13 cellular contexts compared by ENCODE assay signal in genomic region chr5:178674334-178674733, GRCh38. TPM values are rescaled to one million over a fixed set of nuclear protein-coding genes. Genes with fewer than 3 reads are reported as not detected.
DNase-seq lines count a peak whose midpoint lies in the region; ATAC-seq and TF ChIP-seq lines count a peak whose summit lies in the region.
"Had no signal": no experiment of that assay in that cellular context is flagged by ENCODE, and none has a peak within 500 bp of the region (broad histone marks: within the 10 kb centered on the region; RNA-seq: fewer than 3 reads in every experiment).

No MANE protein-coding gene starts in this region.

- intact Hi-C loops in adrenal gland (cut with DNase I) = no loop called here

- no peaks in the 10 kb centered on the region for H3K4me1 ChIP-seq in adipocyte (ENCODE audit: control insufficient read depth, insufficient read depth, low read length)
- H3K4me1 ChIP-seq in adrenal gland (replicated peaks in 1 of 2) = no peaks in the 10 kb centered on the region

- no peak for TF ChIP-seq CTCF in fibroblast of the aortic adventitia (IDR thresholded peaks at IDR 0.05; ENCODE audit: insufficient read depth, low read length)
- no peak for TF ChIP-seq CTCF in adrenal gland (IDR thresholded peaks at IDR 0.05)

- H3K36me3 ChIP-seq in adipocyte (ENCODE audit: control insufficient read depth, insufficient read depth, low read length, severe bottlenecking) (no peaks in the 10 kb centered on the region), adrenal gland (replicated peaks in 1 of 2) (no peaks in the 10 kb centered on the region)

- H3K9me3 ChIP-seq in adipocyte (ENCODE audit: control insufficient read depth, low read length) (peaks cover 34% of the 10 kb centered on the region), adrenal gland (replicated peaks in 1 of 3) (no peaks in the 10 kb centered on the region)

- H3K27ac ChIP-seq in adrenal gland = no peak overlapping the region

- H3K27me3 ChIP-seq in adipocyte (replicated peaks; ENCODE audit: control insufficient read depth, insufficient read depth, low read length) = peaks cover 5% of the 10 kb centered on the region
- H3K27me3 ChIP-seq in adrenal gland = no peaks in the 10 kb centered on the region

- H3K4me3 ChIP-seq in adipocyte (ENCODE audit: low read length) = no peak overlapping the region
- H3K4me3 ChIP-seq in fibroblast of the aortic adventitia (ENCODE audit: low read depth, low read length) = no peak overlapping the region
- no peak overlapping the region for H3K4me3 ChIP-seq in adrenal gland

- peak; percentile 45 for DNase-seq in EL
- DNase-seq in adipocyte (ENCODE audit: low read depth) = peak; percentile 44
- DNase-seq in fibroblast of the aortic adventitia (ENCODE audit: low read depth) = peak; percentile 4
- no peak for DNase-seq in hepatic stellate cell (ENCODE audit: low spot score)
- no peak for DNase-seq in adrenal gland
- no peak for DNase-seq in SIG-M5 (lab: John Stamatoyannopoulos, UW)
- DNase-seq: C1 segment of cervical spinal cord, H9, NCI-H1694 treated with DMSO at 0.1 percent for 48 hours, NCI-H226, NCI-H526, SHP77 had no signal

- H3K9ac ChIP-seq in adipocyte (ENCODE audit: low read length) = no peak overlapping the region

- no peak for TF ChIP-seq POLR2A in adrenal gland (IDR thresholded peaks at IDR 0.05)

- no peak for ATAC-seq in HG03108 (IDR thresholded peaks at IDR 0.05; ENCODE audit: unreplicated experiment)

RNA-seq across cellular contexts. Expression of gene CLK4, which starts 47.5 kb away (rescaled TPM):
- 30.8 and 36.0 TPM in 2 replicates for total RNA-seq in fibroblast of the aortic adventitia (ENCODE audit: low replicate concordance)
- total RNA-seq in adrenal gland = 10 to 100 TPM in 7 of 8 donors, 1 to 10 TPM in 1; 7.3 to 44.6 (median 24.5) TPM
- polyA plus RNA-seq in adrenal gland = 10 to 100 TPM; 15.1 to 57.0 (median 33.5) TPM

RNA-seq across cellular contexts. Expression of gene ZNF354A, which starts 56.1 kb away (rescaled TPM):
- total RNA-seq in fibroblast of the aortic adventitia (ENCODE audit: low replicate concordance) (8.2 and 23.1 TPM in 2 replicates), adrenal gland (1 to 10 TPM; 3.1 to 9.2 (median 5.3) TPM)
- polyA plus RNA-seq in adrenal gland = 10 to 100 TPM in 2 of 3 donors, 1 to 10 TPM in 1; 8.5 to 18.7 (median 10.6) TPM

Comparison
In these comparisons a context has a peak if more than half of its experiments do, and no peak if none do; other contexts are left out.
1. DNase-seq: peak in EL (single experiment), adipocyte (single experiment) and fibroblast of the aortic adventitia (single experiment); none in hepatic stellate cell (single experiment), adrenal gland (0 of 7) and SIG-M5 (single experiment).